Comparison of ENCODE assay signal across 28 cellular contexts in genomic region chr9:99383536-99383935, GRCh38.
"Had no signal": no experiment of that assay in that cellular context is flagged by ENCODE, and none has a peak within 500 bp of the region (broad histone marks: within the 10 kb centered on the region; RNA-seq: fewer than 3 reads in every experiment).

No MANE protein-coding gene starts in this region.

- H3K9me3 ChIP-seq: colonic mucosa, esophagus muscularis mucosa, esophagus squamous epithelium, gastrocnemius medialis, gastroesophageal sphincter, heart left ventricle, heart right ventricle had no signal

- H3K4me1 ChIP-seq: colonic mucosa, esophagus muscularis mucosa, foreskin keratinocyte, gastroesophageal sphincter had no signal

- H3K27ac ChIP-seq: colonic mucosa, coronary artery, dorsolateral prefrontal cortex, epithelial cell of prostate, esophagus muscularis mucosa, esophagus squamous epithelium, foreskin keratinocyte, gastrocnemius medialis, gastroesophageal sphincter, heart left ventricle, heart right ventricle had no signal

- FAIRE-seq: colon, endometrium, endothelial cell of umbilical vein, frontal cortex had no signal

- H3K27me3 ChIP-seq: colonic mucosa, dorsolateral prefrontal cortex, esophagus muscularis mucosa, esophagus squamous epithelium, gastrocnemius medialis, heart left ventricle, heart right ventricle had no signal

- H3K36me3 ChIP-seq: colonic mucosa, esophagus muscularis mucosa, esophagus squamous epithelium, gastrocnemius medialis, gastroesophageal sphincter, heart left ventricle, heart right ventricle had no signal

- ATAC-seq: effector memory CD8-positive, alpha-beta T cell; esophagus mucosa; foreskin keratinocyte; gastrocnemius medialis; gastroesophageal sphincter; heart left ventricle; heart right ventricle had no signal

- DNase-seq: colonic mucosa; cortex of kidney; dermis blood vessel endothelial cell; dorsolateral prefrontal cortex; effector CD4-positive, alpha-beta T cell; effector CD8-positive, alpha-beta T cell; effector memory CD4-positive, alpha-beta T cell; effector memory CD8-positive, alpha-beta T cell; endodermal cell; erythroblast; esophagus squamous epithelium; foreskin fibroblast; foreskin keratinocyte; foreskin melanocyte; gastrocnemius medialis; glutamatergic neuron; head of caudate nucleus; heart left ventricle; heart right ventricle had no signal

- H3K4me3 ChIP-seq: colonic mucosa, coronary artery, dorsolateral prefrontal cortex, esophagus muscularis mucosa, esophagus squamous epithelium, gastrocnemius medialis, gastroesophageal sphincter, heart left ventricle, heart right ventricle had no signal
